ENCODE assay signal across 8 cellular contexts in genomic region chr16:48623304-48624016, GRCh38. TPM values are rescaled to one million over a fixed set of nuclear protein-coding genes. Genes with fewer than 3 reads are reported as not detected.
DNase-seq lines count a peak whose midpoint lies in the region; TF ChIP-seq lines count a peak whose summit lies in the region.

No MANE protein-coding gene starts in this region.

- H3K9ac ChIP-seq in OCI-LY1 (ENCODE audit: low read length): no peak overlapping the region; the same call in 1 of the 2 replicates
- peak overlapping the region; percentile 65 for H3K9ac ChIP-seq in mucosa of stomach (ENCODE audit: low read length)

- no peak overlapping the region for H2AFZ ChIP-seq in OCI-LY1 (ENCODE audit: low read length)

- peak overlapping the region; percentile 77 for H3K4me3 Mint-ChIP-seq in activated T-cell treated with anti-CD3 and anti-CD28 coated beads, Interleukin-2, amount 50 U/mL, for 24 hours

- no peaks in the 10 kb centered on the region for H3K36me3 ChIP-seq in OCI-LY1 (ENCODE audit: insufficient read depth, low read length)
- H3K36me3 ChIP-seq in esophagus (ENCODE audit: control insufficient read depth in 2 of 2, insufficient read depth in 2 of 2, low read length in 1 of 2): no peaks in the 10 kb centered on the region
- H3K36me3 ChIP-seq in mucosa of stomach (ENCODE audit: control insufficient read depth, insufficient read depth, low read length): no peaks in the 10 kb centered on the region

- peak overlapping the region; percentile 84 for H3K27ac Mint-ChIP-seq in activated T-cell treated with anti-CD3 and anti-CD28 coated beads, Interleukin-2, amount 50 U/mL, for 24 hours

- no peaks in the 10 kb centered on the region for H3K36me3 Mint-ChIP-seq in activated T-cell treated with anti-CD3 and anti-CD28 coated beads, Interleukin-2, amount 50 U/mL, for 24 hours (ENCODE audit: low read depth)

- H3K4me2 ChIP-seq in OCI-LY1 (ENCODE audit: low read length): peak overlapping the region; percentile 54

- peaks cover 32% of the 10 kb centered on the region for H3K4me1 Mint-ChIP-seq in activated T-cell treated with anti-CD3 and anti-CD28 coated beads, Interleukin-2, amount 50 U/mL, for 24 hours (ENCODE audit: low read depth)

- peak; percentile 99 for TF ChIP-seq CTCF in GM20000 (IDR thresholded peaks at IDR 0.05; ENCODE audit: extremely low read depth, missing control alignments)
- peak; percentile 97 for TF ChIP-seq CTCF in OCI-LY1 (IDR thresholded peaks at IDR 0.05; ENCODE audit: low read length)

- no peaks in the 10 kb centered on the region for H3K9me3 ChIP-seq in OCI-LY1 (ENCODE audit: low read length)
- H3K9me3 ChIP-seq in esophagus (ENCODE audit: control insufficient read depth in 2 of 2, insufficient read depth in 1 of 2, low read depth in 1 of 2, low read length in 1 of 2): no peaks in the 10 kb centered on the region
- no peaks in the 10 kb centered on the region for H3K9me3 ChIP-seq in mucosa of stomach (ENCODE audit: control insufficient read depth, low read length)

- H3K27me3 Mint-ChIP-seq in activated T-cell treated with anti-CD3 and anti-CD28 coated beads, Interleukin-2, amount 50 U/mL, for 24 hours: no peaks in the 10 kb centered on the region

- DNase-seq in Caki2 (ENCODE audit: low read depth) (peak; percentile 72), GM20000 (ENCODE audit: low spot score) (peak; percentile 87), HT-29 (ENCODE audit: low spot score) (peak; percentile 89)
- DNase-seq in activated T-cell treated with anti-CD3 and anti-CD28 coated beads, Interleukin-2, amount 50 U/mL, for 24 hours: peak; percentile 92
- DNase-seq in stimulated activated CD8-positive, alpha-beta memory T cell treated with anti-CD3 and anti-CD28 coated beads, Interleukin-7, amount 100 ng/mL, for 24 hours (ENCODE audit: low read depth): peak; percentile 59

- in situ Hi-C loops in Caki2 (cut with HindIII; ENCODE audit: low pct_unique_long_range_greater_than_20kb, low sequenced_read_pairs): no loop called here

- H4K20me1 ChIP-seq in OCI-LY1 (ENCODE audit: insufficient read depth, low read length): no peaks in the 10 kb centered on the region

- H3K27ac ChIP-seq in OCI-LY1 (ENCODE audit: low read depth, low read length, poor library complexity, severe bottlenecking): no peak overlapping the region
- peak overlapping the region; percentile 44 to 62 for H3K27ac ChIP-seq in esophagus (ENCODE audit: low read depth in 2 of 2, low read length in 1 of 2)

- no peaks in the 10 kb centered on the region for H3K9me3 Mint-ChIP-seq in activated T-cell treated with anti-CD3 and anti-CD28 coated beads, Interleukin-2, amount 50 U/mL, for 24 hours

- peaks cover 14% of the 10 kb centered on the region for H3K4me1 ChIP-seq in OCI-LY1 (ENCODE audit: insufficient read depth, low read length, severe bottlenecking)
- H3K4me1 ChIP-seq in esophagus (ENCODE audit: control insufficient read depth in 2 of 2, insufficient read depth in 2 of 2, low read length in 1 of 2): peaks cover 0 to 2% of the 10 kb centered on the region in 2 donors
- H3K4me1 ChIP-seq in mucosa of stomach (ENCODE audit: control insufficient read depth, insufficient read depth, low read length): peaks cover 4% of the 10 kb centered on the region

- H3K9me2 ChIP-seq in OCI-LY1 (ENCODE audit: low read depth, low read length): no peaks in the 10 kb centered on the region

- 6% methylated on average over 36 of the region's 36 CpGs for WGBS in esophagus, 2 donors

- H3K4me3 ChIP-seq in OCI-LY1 (ENCODE audit: low read depth, low read length, poor library complexity, severe bottlenecking) (peak overlapping the region; percentile 44), esophagus (ENCODE audit: low read depth in 1 of 2, low read length in 2 of 2) (peak overlapping the region; percentile 27 to 30), mucosa of stomach (ENCODE audit: low read length) (peak overlapping the region; percentile 32)

- H3F3A ChIP-seq in OCI-LY1 (ENCODE audit: insufficient read depth, low read length): no peaks in the 10 kb centered on the region

- H3K27me3 ChIP-seq in OCI-LY1 (ENCODE audit: insufficient read depth, low read length): no peaks in the 10 kb centered on the region; the same call in 1 of the 2 replicates
- H3K27me3 ChIP-seq in esophagus (ENCODE audit: control insufficient read depth in 1 of 2, insufficient read depth in 2 of 2, low read length in 2 of 2): no peaks in the 10 kb centered on the region
- H3K27me3 ChIP-seq in mucosa of stomach (ENCODE audit: control insufficient read depth, insufficient read depth, low read length): no peaks in the 10 kb centered on the region

- H3K79me2 ChIP-seq in OCI-LY1 (ENCODE audit: insufficient read depth, low read length): no peaks in the 10 kb centered on the region

RNA-seq across cellular contexts. Expression of gene N4BP1, which starts 13.5 kb away (rescaled TPM):
- total RNA-seq in Caki2 (2014; rRNA removed; shearing (Covaris generic); ENCODE audit: low replicate concordance): 5.0 and 6.5 TPM in 2 replicates
- 6.0 and 6.3 TPM in 2 replicates for total RNA-seq in HT-29 (2014; rRNA removed; shearing (Covaris generic))
- 10 to 100 TPM; 18.8 to 31.9 TPM for polyA plus RNA-seq in esophagus
